Comparison of ENCODE assay signal across 1 cellular context in the genomic region with DNA sequence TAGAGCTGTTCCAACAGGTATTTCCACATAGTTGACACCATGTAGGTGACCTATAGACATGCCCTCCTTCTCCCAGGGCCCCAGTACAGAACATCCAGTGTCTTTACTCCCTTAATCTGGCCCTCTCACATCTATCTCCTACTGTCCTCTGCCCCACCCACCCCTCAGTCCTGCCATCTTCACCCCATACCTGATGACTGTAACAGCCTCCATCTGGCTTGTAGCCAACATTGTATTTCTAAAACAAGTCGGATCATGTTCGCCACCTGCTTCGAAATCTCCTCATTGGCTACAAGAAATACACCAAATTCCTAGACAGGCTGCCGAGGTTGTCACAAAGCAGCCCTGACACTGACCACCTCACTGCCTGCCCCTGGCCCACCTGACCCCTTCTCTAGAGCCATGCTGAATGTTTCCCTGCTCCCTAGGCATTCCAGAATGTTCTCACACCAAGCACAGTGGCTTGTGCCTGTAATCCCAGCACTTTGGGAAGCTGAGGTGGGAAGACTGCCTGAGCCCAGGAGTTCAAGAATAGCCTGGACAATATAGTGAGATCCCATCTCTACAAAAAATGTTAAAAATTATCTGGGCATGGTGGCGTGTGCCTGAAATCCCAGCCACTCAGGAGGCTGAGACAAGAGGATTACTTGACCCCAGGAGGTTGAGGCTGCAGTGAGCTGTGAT.
TF ChIP-seq lines count a peak whose summit lies in the region.

No MANE protein-coding gene starts in this region.

TF ChIP-seq in GM12878, 131 proteins besides CTCF, POLR2A, EP300 and RAD21:
- TF ChIP-seq HDGF (IDR thresholded peaks at IDR 0.05) (peak; percentile 60; the same call in 1 of the 2 replicates), PAX8 (IDR thresholded peaks at IDR 0.05) (no peak)
